ENCODE assay signal across 15 cellular contexts in genomic region chr10:48762104-48763042, GRCh38.
DNase-seq lines count a peak whose midpoint lies in the region; ATAC-seq and TF ChIP-seq lines count a peak whose summit lies in the region.
"Had no signal": no experiment of that assay in that cellular context is flagged by ENCODE, and none has a peak within 500 bp of the region (broad histone marks: within the 10 kb centered on the region; RNA-seq: fewer than 3 reads in every experiment).

No MANE protein-coding gene starts in this region.

- peak; percentile 18 for ATAC-seq in stimulated activated effector memory CD8-positive, alpha-beta T cell treated with anti-CD3 and anti-CD28 coated beads, Interleukin-12 subunit alpha, Interleukin-12 subunit beta, amount 100 ng/mL, for 72 hours
- no peak for ATAC-seq in HG02571 (IDR thresholded peaks at IDR 0.05; ENCODE audit: unreplicated experiment)

- DNase-seq in CD14-positive monocyte (ENCODE audit: low spot score), result no peak
- DNase-seq in EL, result peak; percentile 8
- no peak for DNase-seq in left ventricle myocardium inferior
- peak in 1 of 2 donors; percentile 43 for DNase-seq in stimulated activated effector memory CD8-positive, alpha-beta T cell treated with anti-CD3 and anti-CD28 coated beads, Interleukin-12 subunit alpha, Interleukin-12 subunit beta, amount 100 ng/mL, for 72 hours (ENCODE audit: low spot score in 2 of 2)
- no peak for DNase-seq in central memory CD4-positive, alpha-beta T cell
- DNase-seq in amygdala (lab: John Stamatoyannopoulos, UW), result no peak
- DNase-seq: KBM-7, NCI-H1092, NCI-H146, NCI-H2081, NCI-H510A, NCI-H82 had no signal

- no peaks in the 10 kb centered on the region for H3K27me3 Mint-ChIP-seq in CD14-positive monocyte (ENCODE audit: low read depth in 3 of 3)

- TF ChIP-seq CTCF in CD14-positive monocyte (IDR thresholded peaks at IDR 0.05) (no peak), left ventricle myocardium inferior (IDR thresholded peaks at IDR 0.05; ENCODE audit: borderline replicate concordance) (peak; percentile 22)

- H3K4me1 Mint-ChIP-seq in CD14-positive monocyte, result peaks cover 24% of the 10 kb centered on the region
- H3K4me1 Mint-ChIP-seq in stimulated activated effector memory CD8-positive, alpha-beta T cell treated with anti-CD3 and anti-CD28 coated beads, Interleukin-12 subunit alpha, Interleukin-12 subunit beta, amount 100 ng/mL, for 72 hours, result no peaks in the 10 kb centered on the region

- H3K27ac ChIP-seq in left ventricle myocardium inferior (replicated peaks), result peak overlapping the region; percentile 52
- H3K27ac ChIP-seq: BLaER1, SK-N-MC had no signal

- intact Hi-C loops in CD14-positive monocyte (cut with micrococcal nuclease), result no loop called here
- intact Hi-C loops in left ventricle myocardium inferior (cut with micrococcal nuclease), result no loop called here

- H3K36me3 ChIP-seq in left ventricle myocardium inferior, result no peaks in the 10 kb centered on the region

- H3K4me3 Mint-ChIP-seq in CD14-positive monocyte, result no peak overlapping the region
- no peak overlapping the region for H3K4me3 Mint-ChIP-seq in stimulated activated effector memory CD8-positive, alpha-beta T cell treated with anti-CD3 and anti-CD28 coated beads, Interleukin-12 subunit alpha, Interleukin-12 subunit beta, amount 100 ng/mL, for 72 hours

- no peaks in the 10 kb centered on the region for H3K9me3 Mint-ChIP-seq in CD14-positive monocyte
- no peaks in the 10 kb centered on the region for H3K9me3 Mint-ChIP-seq in stimulated activated effector memory CD8-positive, alpha-beta T cell treated with anti-CD3 and anti-CD28 coated beads, Interleukin-12 subunit alpha, Interleukin-12 subunit beta, amount 100 ng/mL, for 72 hours

- peaks cover 6% of the 10 kb centered on the region for H3K27me3 ChIP-seq in left ventricle myocardium inferior (ENCODE audit: low read depth)
- H3K27me3 ChIP-seq: BLaER1 had no signal

- no peaks in the 10 kb centered on the region for H3K9me3 ChIP-seq in left ventricle myocardium inferior (replicated peaks)
- H3K9me3 ChIP-seq: BLaER1 had no signal

- peaks cover 10% of the 10 kb centered on the region for H3K4me1 ChIP-seq in left ventricle myocardium inferior

- H3K27ac Mint-ChIP-seq in CD14-positive monocyte, result peak overlapping the region in 5 of 7 donors; percentile 8 to 79 (median 31)
- H3K27ac Mint-ChIP-seq in stimulated activated effector memory CD8-positive, alpha-beta T cell treated with anti-CD3 and anti-CD28 coated beads, Interleukin-12 subunit alpha, Interleukin-12 subunit beta, amount 100 ng/mL, for 72 hours, result no peak overlapping the region

- peaks cover 63 to 68% of the 10 kb centered on the region in 2 donors for H3K36me3 Mint-ChIP-seq in CD14-positive monocyte
- no peaks in the 10 kb centered on the region for H3K36me3 Mint-ChIP-seq in stimulated activated effector memory CD8-positive, alpha-beta T cell treated with anti-CD3 and anti-CD28 coated beads, Interleukin-12 subunit alpha, Interleukin-12 subunit beta, amount 100 ng/mL, for 72 hours

- no peak overlapping the region for H3K4me3 ChIP-seq in left ventricle myocardium inferior
- H3K4me3 ChIP-seq: BLaER1, SK-N-MC had no signal
